ENCODE assay signal across 9 cellular contexts in genomic region chr12:94584370-94584769, GRCh38.
"Had no signal": no experiment of that assay in that cellular context is flagged by ENCODE, and none has a peak within 500 bp of the region (broad histone marks: within the 10 kb centered on the region; RNA-seq: fewer than 3 reads in every experiment).

No MANE protein-coding gene starts in this region.

- DNase-seq: GM23248, GOT3, H7, H9, HCEC 1CT, HFFc6 had no signal

- H2AFZ ChIP-seq: GM23248, GM23338 had no signal

- H3K9me3 ChIP-seq: HAP-1 had no signal

- H3K9ac ChIP-seq: GM23248 had no signal

- H3K27ac ChIP-seq: GM23248 had no signal

- H3K9me3 Mint-ChIP-seq: GM23338, H9, HFFc6 had no signal

- ATAC-seq: GM23338, HCT116 had no signal

- H3K4me2 ChIP-seq: GM23338 had no signal

- H3K4me3 ChIP-seq: GM23248, GM23338, HAP-1 had no signal

- H3K4me3 Mint-ChIP-seq: GM23338, H9, HFFc6 had no signal

- H3K27ac Mint-ChIP-seq: GM23338, H9, HFFc6 had no signal
